In genomic region chr6:37018152-37019064, GRCh38 we compare ENCODE assay signal across 8 cellular contexts. TPM values are rescaled to one million over a fixed set of nuclear protein-coding genes. Genes with fewer than 3 reads are reported as not detected.
A peak's percentile ranks its signal among the peaks of the same experiment; 100 is the strongest.
DNase-seq lines count a peak whose midpoint lies in the region; ATAC-seq and TF ChIP-seq lines count a peak whose summit lies in the region.

No MANE protein-coding gene starts in this region.

- no TSS peak for BruUV-seq in mammary epithelial cell (replicated peaks; lab: Mats Ljungman, UMichigan)

- H3K36me3 ChIP-seq in mammary epithelial cell (ENCODE audit: insufficient read depth, low read length) (no peaks in the 10 kb centered on the region), kidney epithelial cell (ENCODE audit: control insufficient read depth, insufficient read depth, low read length) (no peaks in the 10 kb centered on the region)

- H2AFZ ChIP-seq in mammary epithelial cell (ENCODE audit: low read depth, low read length) = peak overlapping the region; percentile 64

- H4K20me1 ChIP-seq in mammary epithelial cell (ENCODE audit: insufficient read depth, low read length) = no peaks in the 10 kb centered on the region

- DNase-seq in AG10803 (ENCODE audit: low read depth) (peak; percentile 86), NCI-H226 (peak; percentile 72), mammary epithelial cell (peak; percentile 74), kidney epithelial cell (ENCODE audit: low read depth) (peak; percentile 51)
- DNase-seq in stimulated activated CD4-positive, alpha-beta T cell treated with anti-CD3 and anti-CD28 coated beads, Interleukin-1b, Interleukin-23, amount 100 ng/mL, for 1 hour (ENCODE audit: low read depth in 2 of 2) = peak; percentile 74 to 76

- H3K27me3 ChIP-seq in mammary epithelial cell (ENCODE audit: insufficient read depth, low read length) (no peaks in the 10 kb centered on the region), kidney epithelial cell (ENCODE audit: control insufficient read depth, insufficient read depth, low read length) (no peaks in the 10 kb centered on the region)

- no peaks in the 10 kb centered on the region for H3K9me3 ChIP-seq in mammary epithelial cell (replicated peaks; ENCODE audit: insufficient read depth, low read length)

- intact Hi-C loops in mammary epithelial cell (cut with micrococcal nuclease) = loop anchor here (1.0 to 2.0 kb wide), 9 partner anchors 33 to 297 kb away; partner anchors contain the start of gene C6orf89

- peak overlapping the region; percentile 19 for H3K4me2 ChIP-seq in mammary epithelial cell (ENCODE audit: insufficient read depth, low read depth, low read length)

- ATAC-seq in GM19035 (IDR thresholded peaks at IDR 0.05; ENCODE audit: unreplicated experiment) (peak; percentile 89), HG03280 (IDR thresholded peaks at IDR 0.05; ENCODE audit: unreplicated experiment) (peak; percentile 93)

- H3K79me2 ChIP-seq in mammary epithelial cell (ENCODE audit: insufficient read depth, low read length) = no peaks in the 10 kb centered on the region

- dilution Hi-C loops in mammary epithelial cell (cut with HindIII; ENCODE audit: low sequenced_read_pairs) = loop anchor here (5.0 kb wide), 2 partner anchors 159 to 261 kb away; no protein-coding TSS in a partner anchor

- 7% methylated on average over 9 of the region's 9 CpGs for WGBS in mammary epithelial cell (ENCODE audit: low coverage, missing lambda C conversion rate)

- CTCF ChIA-PET in mammary epithelial cell (lab: Charles Lee; ENCODE audit: low non-redundant PET) = interaction anchor here (0.5 to 1.3 kb wide), 16 partner anchors 12 to 1618 kb away, joined by 3 to 28 read pairs (median 4); partner anchors contain the start of gene C6orf89

- peak; percentile 96 for TF ChIP-seq CTCF in AG10803 (conservative IDR thresholded peaks at IDR 0.05; ENCODE audit: low read length)
- TF ChIP-seq CTCF in WI38 (IDR thresholded peaks at IDR 0.05; ENCODE audit: low read depth, low read length) = peak; percentile 96
- TF ChIP-seq CTCF in mammary epithelial cell (conservative IDR thresholded peaks at IDR 0.05 in 1 of 2, IDR thresholded peaks at IDR 0.05 in 1 of 2; ENCODE audit: extremely low read depth in 1 of 2, insufficient read depth in 1 of 2, low read depth in 1 of 2, low read length in 2 of 2) = peak; percentile 93 to 97
- TF ChIP-seq CTCF in kidney epithelial cell (IDR thresholded peaks at IDR 0.05; ENCODE audit: insufficient read depth, low read length, poor library complexity, severe bottlenecking) = peak; percentile 98

- no peak overlapping the region for H3K9ac ChIP-seq in mammary epithelial cell (ENCODE audit: insufficient read depth, low read length)

- in situ Hi-C loops in mammary epithelial cell (cut with MboI; ENCODE audit: low sequenced_read_pairs in 2 of 2) = no loop called here

- H3K4me1 ChIP-seq in mammary epithelial cell (ENCODE audit: insufficient read depth, low read length) = peaks cover 37% of the 10 kb centered on the region

- no peak overlapping the region for H3K27ac ChIP-seq in mammary epithelial cell (ENCODE audit: insufficient read depth, low read depth, low read length)

- H3K4me3 ChIP-seq in AG10803 (ENCODE audit: low read length) (no peak overlapping the region), WI38 (ENCODE audit: low read depth, low read length) (no peak overlapping the region), mammary epithelial cell (replicated peaks in 1 of 3; ENCODE audit: insufficient read depth in 1 of 3, low read depth in 2 of 3, low read length in 3 of 3) (no peak overlapping the region), kidney epithelial cell (ENCODE audit: low read depth, low read length) (no peak overlapping the region)

RNA-seq across cellular contexts. Expression of gene FGD2, which starts 13.0 kb away (rescaled TPM):
- total RNA-seq in mammary epithelial cell (not detected), kidney epithelial cell (0.04 and 0.68 TPM in 2 replicates)
- not detected for polyA plus RNA-seq in mammary epithelial cell
- polyA minus RNA-seq in mammary epithelial cell = not detected

RNA-seq across cellular contexts. Expression of gene MTCH1, which starts 32.4 kb away (rescaled TPM):
- total RNA-seq in mammary epithelial cell (100 to 1,000 TPM; 102 to 110 TPM), kidney epithelial cell (172 and 173 TPM in 2 replicates)
- polyA plus RNA-seq in mammary epithelial cell = 91.9 TPM
- polyA minus RNA-seq in mammary epithelial cell = 122 TPM
